28 cellular contexts compared by ENCODE assay signal in genomic region chr10:117914330-117914729, GRCh38.
"Had no signal": no experiment of that assay in that cellular context is flagged by ENCODE, and none has a peak within 500 bp of the region (broad histone marks: within the 10 kb centered on the region; RNA-seq: fewer than 3 reads in every experiment).

No MANE protein-coding gene starts in this region.

- FAIRE-seq: colon, endometrium, endothelial cell of umbilical vein, frontal cortex had no signal

- H3K4me1 ChIP-seq: colonic mucosa, esophagus muscularis mucosa, esophagus squamous epithelium, foreskin keratinocyte, gastrocnemius medialis, gastroesophageal sphincter, heart left ventricle, heart right ventricle had no signal

- H3K4me3 ChIP-seq: colonic mucosa, coronary artery, dorsolateral prefrontal cortex, esophagus muscularis mucosa, esophagus squamous epithelium, gastrocnemius medialis, gastroesophageal sphincter, heart left ventricle, heart right ventricle had no signal

- H3K9me3 ChIP-seq: colonic mucosa, esophagus muscularis mucosa, esophagus squamous epithelium, gastrocnemius medialis, gastroesophageal sphincter, heart left ventricle, heart right ventricle had no signal

- ATAC-seq: effector memory CD8-positive, alpha-beta T cell; esophagus mucosa; foreskin keratinocyte; gastrocnemius medialis; gastroesophageal sphincter; heart left ventricle; heart right ventricle had no signal

- H3K27me3 ChIP-seq: colonic mucosa, gastrocnemius medialis had no signal

- H3K27ac ChIP-seq: colonic mucosa, coronary artery, dorsolateral prefrontal cortex, epithelial cell of prostate, esophagus muscularis mucosa, esophagus squamous epithelium, foreskin keratinocyte, gastrocnemius medialis, gastroesophageal sphincter, heart left ventricle, heart right ventricle had no signal

- DNase-seq: colonic mucosa; cortex of kidney; dermis blood vessel endothelial cell; dorsolateral prefrontal cortex; effector CD4-positive, alpha-beta T cell; effector CD8-positive, alpha-beta T cell; effector memory CD4-positive, alpha-beta T cell; effector memory CD8-positive, alpha-beta T cell; endodermal cell; erythroblast; esophagus squamous epithelium; foreskin fibroblast; foreskin keratinocyte; foreskin melanocyte; gastrocnemius medialis; glutamatergic neuron; head of caudate nucleus; heart left ventricle; heart right ventricle had no signal

- H3K36me3 ChIP-seq: colonic mucosa, esophagus muscularis mucosa, esophagus squamous epithelium, gastrocnemius medialis, gastroesophageal sphincter, heart left ventricle, heart right ventricle had no signal
